8 cellular contexts compared by ENCODE assay signal in genomic region chr17:20009052-20009301, GRCh38. TPM values are rescaled to one million over a fixed set of nuclear protein-coding genes. Genes with fewer than 3 reads are reported as not detected.
DNase-seq lines count a peak whose midpoint lies in the region; ATAC-seq, FAIRE-seq and TF ChIP-seq lines count a peak whose summit lies in the region.

No MANE protein-coding gene starts in this region.

- no peak overlapping the region for H3K27ac ChIP-seq in astrocyte (ENCODE audit: low read depth, low read length)
- H3K27ac ChIP-seq in liver (ENCODE audit: low read depth in 1 of 2, low read length in 2 of 2) = no peak overlapping the region
- no peak overlapping the region for H3K27ac ChIP-seq in thyroid gland

- H3K27me3 ChIP-seq in astrocyte (ENCODE audit: insufficient read depth, low read length) (peaks cover 15% of the 10 kb centered on the region), liver (ENCODE audit: control insufficient read depth in 4 of 4, insufficient read depth in 4 of 4, low read length in 3 of 4) (peaks cover 0 to 13% (median 5%) of the 10 kb centered on the region in 4 donors), thyroid gland (no peaks in the 10 kb centered on the region)

- H3K27ac Mint-ChIP-seq in HFFc6 (no peak overlapping the region), astrocyte (ENCODE audit: unreplicated experiment) (no peak overlapping the region)

- peaks cover 31% of the 10 kb centered on the region for H3K27me3 Mint-ChIP-seq in HFFc6 (ENCODE audit: insufficient read depth)
- H3K27me3 Mint-ChIP-seq in astrocyte (ENCODE audit: low read depth, unreplicated experiment) = peaks cover 18% of the 10 kb centered on the region

- H3K4me3 Mint-ChIP-seq in HFFc6 (peak overlapping the region; percentile 92), astrocyte (ENCODE audit: unreplicated experiment) (peak overlapping the region; percentile 88)

- no peaks in the 10 kb centered on the region for H3K36me3 ChIP-seq in astrocyte (ENCODE audit: insufficient read depth, low read length)
- no peaks in the 10 kb centered on the region for H3K36me3 ChIP-seq in liver (ENCODE audit: control insufficient read depth in 4 of 4, insufficient read depth in 3 of 4, low read depth in 1 of 4, low read length in 3 of 4)
- H3K36me3 ChIP-seq in thyroid gland = no peaks in the 10 kb centered on the region

- H3K4me2 ChIP-seq in astrocyte (ENCODE audit: low read length) = peak overlapping the region; percentile 97

- ATAC-seq in HG03280 (IDR thresholded peaks at IDR 0.05; ENCODE audit: unreplicated experiment) = no peak

- no peaks in the 10 kb centered on the region for H3K36me3 Mint-ChIP-seq in HFFc6 (ENCODE audit: low read depth)
- H3K36me3 Mint-ChIP-seq in astrocyte (ENCODE audit: low read depth, unreplicated experiment) = no peaks in the 10 kb centered on the region

- H3K79me2 ChIP-seq in astrocyte (ENCODE audit: insufficient read depth, low read length) = no peaks in the 10 kb centered on the region

- H3K9ac ChIP-seq in astrocyte (ENCODE audit: low read length) = peak overlapping the region; percentile 71
- H3K9ac ChIP-seq in liver (ENCODE audit: low read depth in 1 of 2, low read length in 2 of 2) = no peak overlapping the region

- FAIRE-seq in astrocyte (lab: Jason Lieb, UNC) = no peak

- H3K9me3 Mint-ChIP-seq in HFFc6 (no peaks in the 10 kb centered on the region), astrocyte (ENCODE audit: unreplicated experiment) (no peaks in the 10 kb centered on the region)

- H3K9me3 ChIP-seq in astrocyte (ENCODE audit: insufficient read depth, low read depth, low read length) (no peaks in the 10 kb centered on the region), liver (ENCODE audit: control insufficient read depth in 4 of 4, low read length in 3 of 4) (no peaks in the 10 kb centered on the region), thyroid gland (no peaks in the 10 kb centered on the region)

- H3K4me1 Mint-ChIP-seq in HFFc6 (ENCODE audit: low read depth) (peaks cover 12% of the 10 kb centered on the region), astrocyte (ENCODE audit: low read depth, unreplicated experiment) (no peaks in the 10 kb centered on the region)

- intact Hi-C loops in thyroid gland (cut with DNase I) = no loop called here

- TF ChIP-seq CTCF in HFFc6 (IDR thresholded peaks at IDR 0.05) = no peak
- TF ChIP-seq CTCF in astrocyte (IDR thresholded peaks at IDR 0.05; ENCODE audit: insufficient read depth, low read depth, low read length) = no peak
- no peak for TF ChIP-seq CTCF in liver (IDR thresholded peaks at IDR 0.05; ENCODE audit: low read depth, low read length, missing input control)
- peak in 1 of 6 experiments; percentile 51 for TF ChIP-seq CTCF in thyroid gland (IDR thresholded peaks at IDR 0.05)

- H2AFZ ChIP-seq in astrocyte (ENCODE audit: low read depth, low read length) = peak overlapping the region; percentile 97

- TF ChIP-seq RAD21 in liver (IDR thresholded peaks at IDR 0.05) = no peak

- H3K4me3 ChIP-seq in astrocyte (ENCODE audit: insufficient read depth, low read depth, low read length) = peak overlapping the region; percentile 70
- peak overlapping the region; percentile 2 to 71 (median 29) for H3K4me3 ChIP-seq in liver (ENCODE audit: low read depth in 1 of 3, low read length in 3 of 3)
- H3K4me3 ChIP-seq in thyroid gland (replicated peaks in 1 of 3) = peak overlapping the region; percentile 36 to 74 (median 47)

- no peak for TF ChIP-seq POLR2A in thyroid gland (IDR thresholded peaks at IDR 0.05)

- DNase-seq in Ammon's horn (ENCODE audit: low spot score) = peak; percentile 69
- DNase-seq in HFFc6 = peak; percentile 45
- DNase-seq in astrocyte (ENCODE audit: low read depth) = peak; percentile 8
- no peak for DNase-seq in thyroid gland
- DNase-seq in NCI-H2196 (lab: John Stamatoyannopoulos, UW; ENCODE audit: unreplicated experiment) = no peak
- no peak for DNase-seq in cerebellar nuclear complex (lab: John Stamatoyannopoulos, UW)

- H3K4me1 ChIP-seq in astrocyte (ENCODE audit: insufficient read depth, low read length) (peaks cover 14% of the 10 kb centered on the region), liver (ENCODE audit: control insufficient read depth in 4 of 4, insufficient read depth in 4 of 4, low read length in 3 of 4) (peaks cover 6 to 16% (median 12%) of the 10 kb centered on the region in 4 donors), thyroid gland (peaks cover 0 to 3% of the 10 kb centered on the region in 2 donors)

- 1% methylated on average over 18 of the region's 18 CpGs for WGBS in liver
- WGBS in thyroid gland, 2 donors = 0% methylated on average over 7 to 11 of the region's 18 CpGs

- H4K20me1 ChIP-seq in astrocyte (ENCODE audit: insufficient read depth, low read length) = no peaks in the 10 kb centered on the region

TF ChIP-seq in liver, 16 proteins besides CTCF, POLR2A, EP300 and RAD21:
- TF ChIP-seq JUND (IDR thresholded peaks at IDR 0.05) = no peak
- no peak for TF ChIP-seq ZBTB33 (IDR thresholded peaks at IDR 0.05)
- no peak for TF ChIP-seq HNF4G (IDR thresholded peaks at IDR 0.05)
- no peak for TF ChIP-seq GABPA (IDR thresholded peaks at IDR 0.05 in 1 of 2, conservative IDR thresholded peaks at IDR 0.05 in 1 of 2)
- TF ChIP-seq ATF3 (IDR thresholded peaks at IDR 0.05) = no peak
- no peak for TF ChIP-seq FOXA2 (IDR thresholded peaks at IDR 0.05)
- TF ChIP-seq RXRA (IDR thresholded peaks at IDR 0.05) = no peak
- TF ChIP-seq SP1 (IDR thresholded peaks at IDR 0.05) = no peak
- no peak for TF ChIP-seq YY1 (IDR thresholded peaks at IDR 0.05)
- no peak for TF ChIP-seq EGR1 (IDR thresholded peaks at IDR 0.05; ENCODE audit: low read depth in 2 of 2)
- TF ChIP-seq, protein P1, sequence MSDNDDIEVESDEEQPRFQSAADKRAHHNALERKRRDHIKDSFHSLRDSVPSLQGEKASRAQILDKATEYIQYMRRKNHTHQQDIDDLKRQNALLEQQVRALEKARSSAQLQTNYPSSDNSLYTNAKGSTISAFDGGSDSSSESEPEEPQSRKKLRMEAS (IDR thresholded peaks at IDR 0.05) = no peak
- no peak for TF ChIP-seq TAF1 (conservative IDR thresholded peaks at IDR 0.05)
- TF ChIP-seq HNF4A (conservative IDR thresholded peaks at IDR 0.05) = no peak
- TF ChIP-seq FOXA1 (IDR thresholded peaks at IDR 0.05) = no peak
- TF ChIP-seq REST (IDR thresholded peaks at IDR 0.05) = no peak

RNA-seq across cellular contexts. Expression of gene SPECC1, which starts 0.2 kb away (rescaled TPM):
- 10 to 100 TPM; 19.2 to 33.7 (median 29.4) TPM for total RNA-seq in HFFc6 (2021; fragmentation: NEBNext Ultra II Directional; extraction: Animal tissue kit (Norgen Biotek cat#: 25700))
- 83.0 and 83.5 TPM in 2 replicates for total RNA-seq in astrocyte
- 10 to 100 TPM in 1 of 2 donors, 1 to 10 TPM in 1; 3.2 to 70.3 TPM for total RNA-seq in liver
- under 1 TPM; 0.36 to 0.50 TPM for polyA plus RNA-seq in liver
- total RNA-seq in thyroid gland = 10 to 100 TPM; 19.8 to 41.5 (median 24.4) TPM

RNA-seq across cellular contexts. Expression of gene AKAP10, which starts 31.3 kb away (rescaled TPM):
- total RNA-seq in HFFc6 (2021; fragmentation: NEBNext Ultra II Directional; extraction: Animal tissue kit (Norgen Biotek cat#: 25700)) = 10 to 100 TPM; 23.3 to 31.3 (median 27.0) TPM
- total RNA-seq in astrocyte = 27.8 and 28.9 TPM in 2 replicates
- 10 to 100 TPM; 12.6 to 16.3 TPM for total RNA-seq in liver
- polyA plus RNA-seq in liver = 1 to 10 TPM; 4.2 to 7.5 TPM
- total RNA-seq in thyroid gland = 10 to 100 TPM; 34.6 to 65.0 (median 42.0) TPM

Comparison
In these comparisons a context has a peak if more than half of its experiments do, and no peak if none do; other contexts are left out.
1. DNase-seq: peak in Ammon's horn (single experiment), HFFc6 (single experiment) and astrocyte (single experiment); none in thyroid gland (0 of 2), NCI-H2196 (single experiment) and cerebellar nuclear complex (0 of 2).
2. Peak in every context shown above with its lines, with median percentiles within 50 percentile points of each other: H3K4me3 ChIP-seq.